11 cellular contexts compared by ENCODE assay signal in the genomic region with DNA sequence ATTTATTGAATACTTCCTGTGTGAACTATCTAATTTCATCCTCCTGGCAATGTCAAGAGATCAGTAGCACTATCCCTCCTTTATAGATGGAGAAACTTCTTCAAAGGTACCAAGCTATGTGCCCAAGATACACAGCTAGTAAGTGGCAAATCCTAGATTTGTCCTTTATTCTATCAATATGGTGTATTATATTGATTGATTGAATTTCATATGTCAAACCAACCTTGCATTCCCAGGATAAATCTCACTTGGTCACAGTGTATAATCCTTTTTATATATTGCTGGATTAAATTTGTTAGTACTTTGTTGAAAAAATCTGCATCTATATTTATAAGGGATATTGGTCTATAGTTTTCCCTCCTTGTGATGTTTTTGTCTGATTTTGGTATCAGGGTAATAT.
"Had no signal": no experiment of that assay in that cellular context is flagged by ENCODE, and none has a peak within 500 bp of the region (broad histone marks: within the 10 kb centered on the region; RNA-seq: fewer than 3 reads in every experiment).

No MANE protein-coding gene starts in this region.

- H3K27ac Mint-ChIP-seq: GM23338, H9, HFFc6 had no signal

- H3K4me2 ChIP-seq: GM23338 had no signal

- H3K4me3 Mint-ChIP-seq: GM23338, H9, HFFc6 had no signal

- FAIRE-seq: H1, H54 had no signal

- H2AFZ ChIP-seq: GM23248, GM23338 had no signal

- H3K27ac ChIP-seq: GM23248 had no signal

- H3K9ac ChIP-seq: GM23248 had no signal

- DNase-seq: GM23248, GOT3, H7, H9, HCEC 1CT, HFFc6 had no signal

- H3K4me3 ChIP-seq: GM23248, GM23338, HAP-1 had no signal

- H3K36me3 ChIP-seq: HAP-1 had no signal

- H3K9me3 Mint-ChIP-seq: GM23338, H9 had no signal

- ATAC-seq: GM23338, HCT116 had no signal
